In genomic region chr11:16945671-16946469, GRCh38 we compare ENCODE assay signal across 1 cellular context.
TF ChIP-seq lines count a peak whose summit lies in the region.

No MANE protein-coding gene starts in this region.

TF ChIP-seq in HepG2, 621 proteins besides CTCF, POLR2A, EP300 and RAD21 (continued from another document):
- TF ChIP-seq HBP1 (CRISPR knock-in tag; IDR thresholded peaks at IDR 0.05; ENCODE audit: low read depth): no peak
- no peak for TF ChIP-seq JARID2 (CRISPR knock-in tag; IDR thresholded peaks at IDR 0.05; ENCODE audit: insufficient replicate concordance)
- TF ChIP-seq GABPB1 (CRISPR knock-in tag; IDR thresholded peaks at IDR 0.05): 0 out of 2 replicates have a peak, but pooled peaks have one; percentile 13
- TF ChIP-seq PTBP1 (IDR thresholded peaks at IDR 0.05; ENCODE audit: low read depth, low read length, poor library complexity, severe bottlenecking): no peak
- TF ChIP-seq SP140L (CRISPR knock-in tag; IDR thresholded peaks at IDR 0.05; ENCODE audit: borderline replicate concordance): no peak
- no peak for TF ChIP-seq MYPOP (CRISPR knock-in tag; IDR thresholded peaks at IDR 0.05)
